ENCODE assay signal across 8 cellular contexts in the genomic region with DNA sequence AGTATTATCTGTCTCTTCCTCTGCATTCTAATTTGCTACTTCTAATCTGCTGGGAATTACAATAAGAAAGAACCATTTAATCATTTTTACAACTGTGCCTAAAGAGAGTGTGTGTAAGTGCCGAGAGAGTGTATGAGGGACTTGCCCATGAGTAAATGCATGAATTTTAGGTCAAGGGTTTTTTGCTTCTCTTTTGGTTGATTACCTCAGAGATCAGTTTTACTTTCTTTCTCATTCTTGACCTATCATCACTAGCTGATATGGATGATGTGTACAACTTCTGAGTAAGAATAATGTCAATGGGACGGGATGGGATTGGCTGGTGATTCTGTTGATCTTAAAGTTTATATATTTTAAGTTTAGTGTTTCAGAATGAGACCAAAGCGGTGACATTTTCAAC. TPM values are rescaled to one million over a fixed set of nuclear protein-coding genes. Genes with fewer than 3 reads are reported as not detected.
A peak's percentile ranks its signal among the peaks of the same experiment; 100 is the strongest.
DNase-seq lines count a peak whose midpoint lies in the region; ATAC-seq and TF ChIP-seq lines count a peak whose summit lies in the region.
"Had no signal": no experiment of that assay in that cellular context is flagged by ENCODE, and none has a peak within 500 bp of the region (broad histone marks: within the 10 kb centered on the region; RNA-seq: fewer than 3 reads in every experiment).

No MANE protein-coding gene starts in this region.

- ATAC-seq in GM19023 (IDR thresholded peaks at IDR 0.05; ENCODE audit: unreplicated experiment) (peak; percentile 80), HG02571 (IDR thresholded peaks at IDR 0.05; ENCODE audit: unreplicated experiment) (peak; percentile 85)

- intact Hi-C loops in spleen (cut with DNase I; ENCODE audit: low total_unique reads) = no loop called here

- DNase-seq in spleen (no peak), right atrium auricular region (ENCODE audit: low spot score) (no peak), NCI-H510A (lab: John Stamatoyannopoulos, UW) (no peak), NCI-H2029 (lab: John Stamatoyannopoulos, UW) (no peak)
- DNase-seq: HCEC 1CT had no signal

- H3K27me3 ChIP-seq in spleen (replicated peaks in 1 of 7) (no peaks in the 10 kb centered on the region), right atrium auricular region (no peaks in the 10 kb centered on the region)

- H3K27ac ChIP-seq in KOPT-K1 (ENCODE audit: low read depth, low read length, poor library complexity, severe bottlenecking) (peak overlapping the region; percentile 98), spleen (peak overlapping the region; percentile 46 to 92 (median 82)), right atrium auricular region (no peak overlapping the region)

- no peak overlapping the region for H3K4me3 ChIP-seq in spleen
- H3K4me3 ChIP-seq in right atrium auricular region = no peak overlapping the region

- WGBS in spleen, 5 donors = 55 to 63% (median 59%) methylated on average over 3 of the region's 3 CpGs

- no peak for TF ChIP-seq POLR2A in spleen (IDR thresholded peaks at IDR 0.05)

- no peak for TF ChIP-seq CTCF in spleen (IDR thresholded peaks at IDR 0.05 in 8 of 11, conservative IDR thresholded peaks at IDR 0.05 in 3 of 11)
- TF ChIP-seq CTCF in right atrium auricular region (IDR thresholded peaks at IDR 0.05) = no peak

- H3K9me3 ChIP-seq in KOPT-K1 (ENCODE audit: insufficient read depth, low read length, poor library complexity, severe bottlenecking) (no peaks in the 10 kb centered on the region), spleen (no peaks in the 10 kb centered on the region), right atrium auricular region (no peaks in the 10 kb centered on the region)

- peaks cover 21 to 100% (median 87%) of the 10 kb centered on the region in 6 donors for H3K4me1 ChIP-seq in spleen
- H3K4me1 ChIP-seq in right atrium auricular region = no peaks in the 10 kb centered on the region

- H3K36me3 ChIP-seq in KOPT-K1 (ENCODE audit: insufficient read depth, low read length) = peaks cover 83% of the 10 kb centered on the region
- H3K36me3 ChIP-seq in spleen = peaks cover 0 to 78% (median 21%) of the 10 kb centered on the region in 6 donors
- H3K36me3 ChIP-seq in right atrium auricular region = no peaks in the 10 kb centered on the region

RNA-seq across cellular contexts. Expression of a gene that starts 47.8 kb away (rescaled TPM):
- total RNA-seq in spleen = 100 to 1,000 TPM; 212 to 389 (median 260) TPM
- 10 to 100 TPM; 36.4 to 39.2 (median 37.9) TPM for polyA plus RNA-seq in spleen
- 1 to 10 TPM; 1.7 to 9.7 TPM for total RNA-seq in right atrium auricular region

Comparison
In these comparisons a context has a peak if more than half of its experiments do, and no peak if none do; other contexts are left out.
1. H3K27ac ChIP-seq: peak in KOPT-K1 (single experiment) and spleen (8 of 8); none in right atrium auricular region (0 of 2).
2. RNA of a gene that starts 47.8 kb away (total RNA-seq): 212 to 389 TPM in spleen; 1.7 to 9.7 TPM in right atrium auricular region; every median in the first group is over 10 times any median in the second.